ENCODE assay signal across 23 cellular contexts in genomic region chr3:56339671-56340070, GRCh38.
DNase-seq lines count a peak whose midpoint lies in the region; ATAC-seq and TF ChIP-seq lines count a peak whose summit lies in the region.
"Had no signal": no experiment of that assay in that cellular context is flagged by ENCODE, and none has a peak within 500 bp of the region (broad histone marks: within the 10 kb centered on the region; RNA-seq: fewer than 3 reads in every experiment).

No MANE protein-coding gene starts in this region.

- no peaks in the 10 kb centered on the region for H3K9me2 ChIP-seq in GM23248 (ENCODE audit: insufficient read depth)

- peaks cover 12% of the 10 kb centered on the region for H3K27me3 Mint-ChIP-seq in mesothelial cell of epicardium (ENCODE audit: low read depth)
- peaks cover 4 to 16% of the 10 kb centered on the region in 2 donors for H3K27me3 Mint-ChIP-seq in stimulated activated naive B cell treated with anti-CD40 and anti-IgM and Interleukin-4, amounts not matched to agents 10 μg/mL and 1 μg/mL and 100 μg/mL, for 72 hours

- no peaks in the 10 kb centered on the region for H3K36me3 Mint-ChIP-seq in mesothelial cell of epicardium
- H3K36me3 Mint-ChIP-seq in stimulated activated naive B cell treated with anti-CD40 and anti-IgM and Interleukin-4, amounts not matched to agents 10 μg/mL and 1 μg/mL and 100 μg/mL, for 72 hours, result no peaks in the 10 kb centered on the region
- H3K36me3 Mint-ChIP-seq: CD8-positive, alpha-beta T cell had no signal

- H3K27ac Mint-ChIP-seq in mesothelial cell of epicardium, result no peak overlapping the region
- no peak overlapping the region for H3K27ac Mint-ChIP-seq in stimulated activated naive B cell treated with anti-CD40 and anti-IgM and Interleukin-4, amounts not matched to agents 10 μg/mL and 1 μg/mL and 100 μg/mL, for 72 hours
- H3K27ac Mint-ChIP-seq: CD8-positive, alpha-beta T cell; T-helper 17 cell had no signal

- DNase-seq in NCI-H1417 (lab: John Stamatoyannopoulos, UW) (peak in 2 of 3 experiments; percentile 19 to 57), NCI-H1417 treated with DMSO at 0.1 percent for 48 hours (lab: John Stamatoyannopoulos, UW) (no peak), NCI-H146 (lab: John Stamatoyannopoulos, UW) (peak; percentile 20), NCI-H82 (lab: John Stamatoyannopoulos, UW) (peak; percentile 88), mesothelial cell of epicardium (ENCODE audit: low spot score in 2 of 2, unreplicated experiment in 2 of 2) (peak; percentile 26 to 43), GM23248 (no peak)
- no peak for DNase-seq in stimulated activated naive B cell treated with anti-CD40 and anti-IgM and Interleukin-4, amounts not matched to agents 10 μg/mL and 1 μg/mL and 100 μg/mL, for 72 hours
- DNase-seq: ACHN; CD8-positive, alpha-beta T cell; DND-41; IMR-90; NCI-H1105; NCI-H2107; NCI-H226; NCI-H526; Peyer's patch; SW 1271; T-helper 17 cell had no signal

- H3K4me1 ChIP-seq in GM23248 (ENCODE audit: insufficient read depth), result no peaks in the 10 kb centered on the region
- H3K4me1 ChIP-seq: Peyer's patch, SJSA1 had no signal

- no peak overlapping the region for H3K4me2 ChIP-seq in GM23248 (ENCODE audit: unreplicated experiment)
- H3K4me2 ChIP-seq: KMS-11 had no signal

- H3F3A ChIP-seq in GM23248 (ENCODE audit: insufficient read depth), result no peaks in the 10 kb centered on the region

- H3K27ac ChIP-seq in GM23248, result no peak overlapping the region
- H3K27ac ChIP-seq: 22Rv1, KMS-11, Peyer's patch, SJSA1 had no signal

- no peaks in the 10 kb centered on the region for H4K20me1 ChIP-seq in GM23248 (ENCODE audit: insufficient read depth)

- no peaks in the 10 kb centered on the region for H3K9me3 Mint-ChIP-seq in mesothelial cell of epicardium
- H3K9me3 Mint-ChIP-seq in stimulated activated naive B cell treated with anti-CD40 and anti-IgM and Interleukin-4, amounts not matched to agents 10 μg/mL and 1 μg/mL and 100 μg/mL, for 72 hours, result no peaks in the 10 kb centered on the region
- H3K9me3 Mint-ChIP-seq: CD8-positive, alpha-beta T cell had no signal

- no peaks in the 10 kb centered on the region for H3K79me2 ChIP-seq in GM23248 (ENCODE audit: insufficient read depth)

- H2AFZ ChIP-seq in GM23248, result no peak overlapping the region

- H3K4me3 Mint-ChIP-seq in mesothelial cell of epicardium, result no peak overlapping the region
- H3K4me3 Mint-ChIP-seq in stimulated activated naive B cell treated with anti-CD40 and anti-IgM and Interleukin-4, amounts not matched to agents 10 μg/mL and 1 μg/mL and 100 μg/mL, for 72 hours, result no peak overlapping the region
- H3K4me3 Mint-ChIP-seq: CD8-positive, alpha-beta T cell; T-helper 17 cell had no signal

- no peak for ATAC-seq in GM19452 (IDR thresholded peaks at IDR 0.05; ENCODE audit: unreplicated experiment)
- ATAC-seq in stimulated activated naive B cell treated with anti-CD40 and anti-IgM and Interleukin-4, amounts not matched to agents 10 μg/mL and 1 μg/mL and 100 μg/mL, for 72 hours (replicated peaks), result no peak
- ATAC-seq: CD8-positive, alpha-beta T cell; T-helper 17 cell had no signal

- TF ChIP-seq CTCF in mesothelial cell of epicardium (IDR thresholded peaks at IDR 0.05; ENCODE audit: unreplicated experiment), result no peak

- no peak overlapping the region for H3K9ac ChIP-seq in GM23248
- H3K9ac ChIP-seq: KMS-11 had no signal

- H3K9me3 ChIP-seq in GM23248 (ENCODE audit: low read depth), result no peaks in the 10 kb centered on the region
- H3K9me3 ChIP-seq: Peyer's patch, SJSA1 had no signal

- H3K27me3 ChIP-seq in GM23248 (replicated peaks; ENCODE audit: insufficient read depth), result 0 out of 2 replicates have a peak, but pooled peaks cover 7% of the 10 kb centered on the region
- H3K27me3 ChIP-seq: Peyer's patch, SJSA1 had no signal

- no peaks in the 10 kb centered on the region for H3K36me3 ChIP-seq in GM23248 (ENCODE audit: low read depth)
- H3K36me3 ChIP-seq: Peyer's patch, SJSA1 had no signal

- in situ Hi-C loops in GM23248 (cut with MboI), result no loop called here

- H3K4me3 ChIP-seq in GM23248, result no peak overlapping the region
- H3K4me3 ChIP-seq: GM12878, Peyer's patch, SJSA1 had no signal

- WGBS in GM23248 (ENCODE audit: low coverage in 1 of 2, low lambda C conversion rate in 2 of 2, missing lambda C conversion rate in 2 of 2), 2 experiments, result 57 to 67% methylated on average over 4 of the region's 4 CpGs

- H3K4me1 Mint-ChIP-seq in mesothelial cell of epicardium, result peaks cover 9% of the 10 kb centered on the region
- peaks cover 0 to 2% of the 10 kb centered on the region in 2 donors for H3K4me1 Mint-ChIP-seq in stimulated activated naive B cell treated with anti-CD40 and anti-IgM and Interleukin-4, amounts not matched to agents 10 μg/mL and 1 μg/mL and 100 μg/mL, for 72 hours
- H3K4me1 Mint-ChIP-seq: T-helper 17 cell had no signal

Comparison
In these comparisons a context has a peak if more than half of its experiments do, and no peak if none do; other contexts are left out.
1. DNase-seq: peak in NCI-H1417 (2 of 3), NCI-H146 (single experiment), NCI-H82 (single experiment) and mesothelial cell of epicardium (2 of 2); none in NCI-H1417 treated with DMSO at 0.1 percent for 48 hours (single experiment), stimulated activated naive B cell treated with anti-CD40 and anti-IgM and Interleukin-4, amounts not matched to agents 10 μg/mL and 1 μg/mL and 100 μg/mL, for 72 hours (single experiment) and GM23248 (single experiment).